In the genomic region with DNA sequence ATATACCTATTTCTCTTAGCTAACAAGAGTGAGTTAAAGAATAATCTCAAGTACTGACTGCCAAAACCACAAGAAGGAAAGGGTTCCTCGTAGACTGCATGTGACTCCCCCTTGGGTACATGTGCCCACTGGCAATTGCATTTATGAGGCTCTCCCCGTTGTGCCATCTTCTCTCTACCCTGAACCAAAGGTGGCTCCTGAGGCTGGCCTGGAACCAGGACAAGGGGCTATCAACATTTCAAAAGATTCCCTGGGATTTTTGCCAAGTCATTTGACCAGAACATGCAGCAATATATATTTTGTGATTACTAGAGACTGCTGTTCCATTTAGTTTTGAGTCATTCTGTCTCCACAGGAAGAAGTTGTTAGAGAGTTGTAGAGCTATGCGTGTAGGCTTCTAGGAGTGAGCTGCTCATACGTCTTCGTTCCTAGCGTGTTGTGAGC, we compare ENCODE assay signal across 13 cellular contexts. TPM values are rescaled to one million over a fixed set of nuclear protein-coding genes. Genes with fewer than 3 reads are reported as not detected.
DNase-seq lines count a peak whose midpoint lies in the region; ATAC-seq and TF ChIP-seq lines count a peak whose summit lies in the region.
"Had no signal": no experiment of that assay in that cellular context is flagged by ENCODE, and none has a peak within 500 bp of the region (broad histone marks: within the 10 kb centered on the region; RNA-seq: fewer than 3 reads in every experiment).

No MANE protein-coding gene starts in this region.

- ATAC-seq in GM19463 (IDR thresholded peaks at IDR 0.05; ENCODE audit: unreplicated experiment) = peak; percentile 79
- peak; percentile 56 for ATAC-seq in HG03469 (IDR thresholded peaks at IDR 0.05; ENCODE audit: unreplicated experiment)
- ATAC-seq in T-helper 17 cell = no peak
- ATAC-seq in GM18868 (IDR thresholded peaks at IDR 0.05; ENCODE audit: unreplicated experiment) = no peak
- ATAC-seq: left cardiac atrium had no signal

- no peak overlapping the region for H3K27ac Mint-ChIP-seq in T-helper 17 cell

- peaks cover 19% of the 10 kb centered on the region for H3K4me1 Mint-ChIP-seq in T-helper 17 cell

- H3K4me3 ChIP-seq in BLaER1 = no peak overlapping the region
- H3K4me3 ChIP-seq in epithelial cell of esophagus (ENCODE audit: low read length) = no peak overlapping the region
- no peak overlapping the region for H3K4me3 ChIP-seq in tibial nerve
- H3K4me3 ChIP-seq in effector memory CD4-positive, alpha-beta T cell (ENCODE audit: insufficient read depth, low read depth, low read length, poor library complexity, severe bottlenecking) = no peak overlapping the region
- H3K4me3 ChIP-seq: dorsolateral prefrontal cortex, Peyer's patch, skin epidermis, thoracic aorta had no signal

- no peak for TF ChIP-seq POLR2A in tibial nerve (IDR thresholded peaks at IDR 0.05)

- peak overlapping the region; percentile 29 for H3K4me2 ChIP-seq in BLaER1

- H3K27ac ChIP-seq in BLaER1 (no peak overlapping the region), tibial nerve (no peak overlapping the region)
- no peak overlapping the region for H3K27ac ChIP-seq in effector memory CD4-positive, alpha-beta T cell (ENCODE audit: insufficient read depth, low read length, poor library complexity, severe bottlenecking)
- H3K27ac ChIP-seq: dorsolateral prefrontal cortex, Peyer's patch, skin epidermis, thoracic aorta had no signal

- H3K27me3 Mint-ChIP-seq in T-helper 17 cell = peaks cover 59% of the 10 kb centered on the region

- TF ChIP-seq EP300 in tibial nerve (IDR thresholded peaks at IDR 0.05) = no peak

- WGBS in tibial nerve, 2 donors = 65 to 69% methylated on average over 6 of the region's 6 CpGs

- no peaks in the 10 kb centered on the region for H3K27me3 ChIP-seq in BLaER1
- no peaks in the 10 kb centered on the region for H3K27me3 ChIP-seq in tibial nerve
- H3K27me3 ChIP-seq in effector memory CD4-positive, alpha-beta T cell (replicated peaks; ENCODE audit: control insufficient read depth, insufficient read depth, low read length, poor library complexity, severe bottlenecking) = no peaks in the 10 kb centered on the region
- H3K27me3 ChIP-seq: Peyer's patch had no signal

- TF ChIP-seq CTCF in epithelial cell of esophagus (IDR thresholded peaks at IDR 0.05; ENCODE audit: insufficient read depth, low read depth, low read length, missing control alignments) (no peak), tibial nerve (IDR thresholded peaks at IDR 0.05) (no peak)

- peaks cover 43% of the 10 kb centered on the region for H3K4me1 ChIP-seq in BLaER1
- peaks cover 0 to 13% (median 0%) of the 10 kb centered on the region in 4 donors for H3K4me1 ChIP-seq in tibial nerve
- peaks cover 3% of the 10 kb centered on the region for H3K4me1 ChIP-seq in effector memory CD4-positive, alpha-beta T cell (ENCODE audit: control insufficient read depth, insufficient read depth, low read length, poor library complexity, severe bottlenecking)
- H3K4me1 ChIP-seq: Peyer's patch had no signal

- H3K4me3 Mint-ChIP-seq in T-helper 17 cell = no peak overlapping the region

- peaks cover 9% of the 10 kb centered on the region for H3K36me3 Mint-ChIP-seq in T-helper 17 cell (ENCODE audit: low read depth)

- H3K36me3 ChIP-seq in BLaER1 = no peaks in the 10 kb centered on the region
- H3K36me3 ChIP-seq in tibial nerve = no peaks in the 10 kb centered on the region
- H3K36me3 ChIP-seq in effector memory CD4-positive, alpha-beta T cell (ENCODE audit: control insufficient read depth, insufficient read depth, low read length) = no peaks in the 10 kb centered on the region
- H3K36me3 ChIP-seq: Peyer's patch, thoracic aorta had no signal

- H3K9me3 ChIP-seq in BLaER1 (no peaks in the 10 kb centered on the region), T-helper 17 cell (ENCODE audit: control insufficient read depth, low read length, poor library complexity, severe bottlenecking) (no peaks in the 10 kb centered on the region), tibial nerve (no peaks in the 10 kb centered on the region)
- H3K9me3 ChIP-seq in effector memory CD4-positive, alpha-beta T cell (ENCODE audit: control insufficient read depth, low read length) = no peaks in the 10 kb centered on the region
- H3K9me3 ChIP-seq: Peyer's patch, thoracic aorta had no signal

- no peak overlapping the region for H3K9ac ChIP-seq in BLaER1

- DNase-seq in epithelial cell of esophagus (ENCODE audit: low read depth) (peak; percentile 19), T-helper 17 cell (no peak), tibial nerve (ENCODE audit: low spot score in 2 of 2) (no peak)
- DNase-seq in effector memory CD4-positive, alpha-beta T cell = no peak
- DNase-seq: dorsolateral prefrontal cortex, left cardiac atrium, Peyer's patch had no signal

- no peaks in the 10 kb centered on the region for H4K20me1 ChIP-seq in BLaER1

RNA-seq across cellular contexts. Expression of gene LAMA3, which starts 45.8 kb away (rescaled TPM):
- total RNA-seq in T-helper 17 cell (under 1 TPM in 1 of 2 donors, not detected in 1; 0.07 TPM), tibial nerve (10 to 100 TPM; 46.3 to 80.6 (median 67.1) TPM)

Comparison
In these comparisons a context has a peak if more than half of its experiments do, and no peak if none do; other contexts are left out.
1. ATAC-seq: peak in GM19463 (single experiment) and HG03469 (single experiment); none in T-helper 17 cell (single experiment) and GM18868 (single experiment).
2. RNA of gene LAMA3, which starts 45.8 kb away (total RNA-seq): 46.3 to 80.6 TPM in tibial nerve; 0.07 TPM in T-helper 17 cell; every median in the first group is over 10 times any median in the second.